ENCODE assay signal across 22 cellular contexts in the genomic region with DNA sequence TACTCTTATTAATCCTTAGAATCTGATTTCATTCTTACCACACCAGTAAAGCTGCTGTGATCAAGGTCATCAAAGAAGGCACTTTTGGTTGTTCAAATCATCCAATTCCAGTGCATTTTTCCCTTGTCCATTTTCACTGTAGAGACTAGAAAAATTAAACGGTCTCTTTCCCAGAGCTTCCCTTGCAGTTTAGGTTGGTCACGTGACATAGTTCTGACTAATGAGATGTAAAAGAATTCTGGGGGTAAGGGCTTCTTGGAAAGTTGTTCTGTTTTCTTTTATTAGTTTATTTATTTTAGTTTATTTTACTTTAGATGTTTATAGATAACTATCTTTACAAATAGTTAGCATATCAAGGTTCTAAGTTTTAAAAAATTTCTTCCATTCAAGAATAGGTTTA. TPM values are rescaled to one million over a fixed set of nuclear protein-coding genes. Genes with fewer than 3 reads are reported as not detected.
DNase-seq lines count a peak whose midpoint lies in the region; ATAC-seq, FAIRE-seq and TF ChIP-seq lines count a peak whose summit lies in the region.
"Had no signal": no experiment of that assay in that cellular context is flagged by ENCODE, and none has a peak within 500 bp of the region (broad histone marks: within the 10 kb centered on the region; RNA-seq: fewer than 3 reads in every experiment).

No MANE protein-coding gene starts in this region.

- in situ Hi-C loops in HepG2 (cut with HindIII; ENCODE audit: extremely low pct_ligation_motif_present, low pct_unique_long_range_greater_than_20kb): no loop called here
- in situ Hi-C loops in K562 (cut with MboI): no loop called here

- H3K9me1 ChIP-seq in K562 (ENCODE audit: control insufficient read depth, insufficient read depth, low read length): no peaks in the 10 kb centered on the region

- no peak for TF ChIP-seq EP300 in HepG2 (IDR thresholded peaks at IDR 0.05; ENCODE audit: low read depth in 2 of 2, low read length in 2 of 2)
- no peak for TF ChIP-seq EP300 in HepG2 (CRISPR knock-in tag; IDR thresholded peaks at IDR 0.05; ENCODE audit: borderline replicate concordance)
- no peak for TF ChIP-seq EP300 in K562 (IDR thresholded peaks at IDR 0.05; ENCODE audit: low read length)

- H3K27me3 ChIP-seq in HepG2 (ENCODE audit: control insufficient read depth in 1 of 2, insufficient read depth in 2 of 2, low read length in 2 of 2): no peaks in the 10 kb centered on the region
- H3K27me3 ChIP-seq in right lobe of liver: no peaks in the 10 kb centered on the region
- no peaks in the 10 kb centered on the region for H3K27me3 ChIP-seq in K562 (ENCODE audit: control insufficient read depth in 2 of 2, insufficient read depth in 2 of 2, low read length in 2 of 2)
- H3K27me3 ChIP-seq: BE2C, BLaER1 had no signal

- TF ChIP-seq POLR2A in HepG2 (IDR thresholded peaks at IDR 0.05; ENCODE audit: insufficient read depth in 1 of 2, low read depth in 2 of 2, low read length in 2 of 2): no peak
- TF ChIP-seq POLR2A in right lobe of liver (IDR thresholded peaks at IDR 0.05): no peak
- no peak for TF ChIP-seq POLR2A in K562 (conservative IDR thresholded peaks at IDR 0.05)

- POLR2A ChIA-PET in HepG2 (lab: Yijun Ruan, JAX): no interaction called here
- POLR2A ChIA-PET in K562 (lab: Yijun Ruan, JAX): no interaction called here

- ATAC-seq in HepG2 (no peak), right lobe of liver (no peak), K562 (no peak), HG02763 (IDR thresholded peaks at IDR 0.05; ENCODE audit: unreplicated experiment) (no peak)

- H3K4me1 ChIP-seq in HepG2 (ENCODE audit: insufficient read depth, low read length): peaks cover 7% of the 10 kb centered on the region; the same call in 1 of the 2 replicates
- no peaks in the 10 kb centered on the region for H3K4me1 ChIP-seq in right lobe of liver
- H3K4me1 ChIP-seq in K562 (replicated peaks in 1 of 2; ENCODE audit: control insufficient read depth in 2 of 2, insufficient read depth in 2 of 2, low read length in 2 of 2): no peaks in the 10 kb centered on the region
- H3K4me1 ChIP-seq: BE2C, BLaER1 had no signal

- H3K27ac ChIP-seq in HepG2 (ENCODE audit: extremely low read length, insufficient read depth, low read length) (no peak overlapping the region), right lobe of liver (no peak overlapping the region), K562 (ENCODE audit: extremely low read depth, low read depth, low read length) (no peak overlapping the region)
- H3K27ac ChIP-seq: 22Rv1, BLaER1 had no signal

- CTCF ChIA-PET in HepG2 (lab: Yijun Ruan, JAX; ENCODE audit: low intra/inter-chr PET ratio, low total read pairs): no interaction called here
- CTCF ChIA-PET in K562 (lab: Yijun Ruan, JAX; ENCODE audit: low intra/inter-chr PET ratio): no interaction called here

- H3K9me3 ChIP-seq in HepG2 (ENCODE audit: low read length) (no peaks in the 10 kb centered on the region; the same call in 1 of the 2 replicates), right lobe of liver (no peaks in the 10 kb centered on the region), K562 (replicated peaks; ENCODE audit: control insufficient read depth, insufficient read depth, low read depth, low read length) (no peaks in the 10 kb centered on the region)
- H3K9me3 ChIP-seq: BE2C had no signal

- H3K4me2 ChIP-seq in HepG2 (ENCODE audit: low read depth, low read length) (no peak overlapping the region), K562 (ENCODE audit: insufficient read depth, low read length) (no peak overlapping the region)
- H3K4me2 ChIP-seq: BLaER1 had no signal

- H3K36me3 ChIP-seq in HepG2 (replicated peaks in 1 of 2; ENCODE audit: control insufficient read depth in 1 of 2, insufficient read depth in 2 of 2, low read length in 2 of 2) (no peaks in the 10 kb centered on the region), right lobe of liver (no peaks in the 10 kb centered on the region), K562 (ENCODE audit: control insufficient read depth, insufficient read depth, low read length) (no peaks in the 10 kb centered on the region)
- H3K36me3 ChIP-seq: BE2C, BLaER1 had no signal

- no peaks in the 10 kb centered on the region for H3K79me2 ChIP-seq in HepG2 (ENCODE audit: insufficient read depth, low read length)
- no peaks in the 10 kb centered on the region for H3K79me2 ChIP-seq in K562 (ENCODE audit: control insufficient read depth, insufficient read depth, low read length)

- WGBS in HepG2 (ENCODE audit: low lambda C conversion rate): 2% methylated on average over 2 of the region's 2 CpGs
- 68% methylated on average over 2 of the region's 2 CpGs for WGBS in right lobe of liver (ENCODE audit: insufficient coverage, low coverage, low lambda C conversion rate, missing lambda C conversion rate)
- WGBS in K562 (ENCODE audit: insufficient coverage, low coverage, missing lambda C conversion rate): 0% methylated on average over 2 of the region's 2 CpGs

- H4K20me1 ChIP-seq in HepG2 (ENCODE audit: insufficient read depth, low read length): no peaks in the 10 kb centered on the region
- no peaks in the 10 kb centered on the region for H4K20me1 ChIP-seq in K562 (replicated peaks; ENCODE audit: control insufficient read depth, insufficient read depth, low read length)
- H4K20me1 ChIP-seq: BLaER1 had no signal

- BruUV-seq in HepG2 (replicated peaks; lab: Mats Ljungman, UMichigan) (no TSS peak), K562 (replicated peaks; lab: Mats Ljungman, UMichigan) (no TSS peak)

- FAIRE-seq in HepG2 (lab: Jason Lieb, UNC) (no peak), K562 (lab: Jason Lieb, UNC) (no peak)
- FAIRE-seq: G401.6, GM12892, GM18507 had no signal

- no peak overlapping the region for H2AFZ ChIP-seq in HepG2 (ENCODE audit: low read length)
- no peak overlapping the region for H2AFZ ChIP-seq in K562 (ENCODE audit: low read depth, low read length)

- intact Hi-C loops in HepG2 (cut with micrococcal nuclease; ENCODE audit: unreplicated experiment) (no loop called here), right lobe of liver (cut with DNase I) (no loop called here), K562 (cut with micrococcal nuclease) (no loop called here)

- H3K9ac ChIP-seq in HepG2 (ENCODE audit: insufficient read depth, low read depth, low read length): no peak overlapping the region
- no peak overlapping the region for H3K9ac ChIP-seq in K562 (ENCODE audit: insufficient read depth in 1 of 2, low read depth in 2 of 2, low read length in 2 of 2)
- H3K9ac ChIP-seq: BLaER1 had no signal

- no peak for TF ChIP-seq CTCF in HepG2 (CRISPR knock-in tag; IDR thresholded peaks at IDR 0.05)
- no peak for TF ChIP-seq CTCF in right lobe of liver (IDR thresholded peaks at IDR 0.05)
- TF ChIP-seq CTCF in K562 (IDR thresholded peaks at IDR 0.05 in 2 of 3, conservative IDR thresholded peaks at IDR 0.05 in 1 of 3; ENCODE audit: insufficient read depth in 2 of 3, low read depth in 1 of 3, low read length in 3 of 3): no peak

- DNase-seq in HepG2 (ENCODE audit: low spot score) (no peak), right lobe of liver (no peak), K562 (ENCODE audit: extremely low read depth in 1 of 4, low spot score in 3 of 4) (no peak), DMS 273 treated with DMSO at 0.1 percent for 48 hours (lab: John Stamatoyannopoulos, UW) (no peak)
- DNase-seq: ACHN; BE2C; C1 segment of cervical spinal cord; CD4-positive, alpha-beta memory T cell; CD4-positive, CD25-positive, alpha-beta regulatory T cell; CD8-positive, alpha-beta memory T cell; COR-L47; DMS79 treated with DMSO at 0.1 percent for 48 hours; GF-D8 had no signal

- H3K4me3 ChIP-seq in HepG2 (replicated peaks in 1 of 3; ENCODE audit: insufficient read depth in 1 of 3, low read depth in 2 of 3, low read length in 3 of 3) (no peak overlapping the region), right lobe of liver (no peak overlapping the region), K562 (no peak overlapping the region)
- H3K4me3 ChIP-seq: BLaER1 had no signal

- TF ChIP-seq RAD21 in HepG2 (CRISPR knock-in tag; IDR thresholded peaks at IDR 0.05) (no peak), K562 (CRISPR knock-in tag; conservative IDR thresholded peaks at IDR 0.05 in 1 of 2, IDR thresholded peaks at IDR 0.05 in 1 of 2) (no peak)

RNA-seq across cellular contexts. Expression of gene SYCP1, which starts 34.3 kb away (rescaled TPM):
- total RNA-seq in HepG2 (2016; rRNA removed; fragmentation: Illumina TruSeq; extraction: Trizol) (not detected in 2 replicates), right lobe of liver (not detected), K562 (2014; rRNA removed) (not detected in 2 replicates), K562 (2014; rRNA removed; fragmentation: Illumina TruSeq; extraction: Trizol) (not detected in 2 replicates), K562 (2015; rRNA removed; fragmentation: Illumina TruSeq; extraction: Trizol) (not detected in 2 replicates), K562 (2021) (not detected in 2 replicates)
- not detected in 2 replicates for total RNA-seq in HepG2 (2016; cell fraction: cytosol; rRNA removed; fragmentation: Illumina TruSeq; extraction: Trizol; ENCODE audit: low read depth)
- not detected in 2 replicates for total RNA-seq in HepG2 (2016; cell fraction: insoluble cytoplasmic fraction; rRNA removed; fragmentation: Illumina TruSeq; extraction: Trizol)
- total RNA-seq in HepG2 (2016; cell fraction: membrane; rRNA removed; fragmentation: Illumina TruSeq; extraction: Trizol): not detected in 2 replicates
- total RNA-seq in HepG2 (2016; cell fraction: nucleus; rRNA removed; fragmentation: Illumina TruSeq; extraction: Trizol): not detected in 2 replicates
- polyA plus RNA-seq in HepG2 (2011; rRNA removed) (not detected in 2 replicates), K562 (2011; rRNA removed) (not detected in 2 replicates), K562 (2014; fragmentation: Illumina TruSeq; extraction: Trizol) (not detected in 2 replicates), K562 (2014; fragmentation: Nextera tagmentation; extraction: Ambion mirVana) (not detected), K562 (2014; rRNA removed) (not detected in 2 replicates)
- not detected in 2 replicates for polyA plus RNA-seq in HepG2 (2011; cell fraction: cytosol; rRNA removed)
- not detected in 2 replicates for polyA plus RNA-seq in HepG2 (2011; cell fraction: nucleus; rRNA removed)
- polyA plus RNA-seq in HepG2 (2012): not detected in 2 replicates
- polyA plus RNA-seq in HepG2 (2016; cell fraction: cytosol; fragmentation: Illumina TruSeq; extraction: Trizol; ENCODE audit: low read depth): not detected in 2 replicates
- not detected in 2 replicates for polyA plus RNA-seq in HepG2 (2016; cell fraction: insoluble cytoplasmic fraction; fragmentation: Illumina TruSeq; extraction: Trizol; ENCODE audit: low read depth)
- polyA plus RNA-seq in HepG2 (2016; cell fraction: membrane; fragmentation: Illumina TruSeq; extraction: Trizol; ENCODE audit: low read depth): not detected in 2 replicates
- polyA plus RNA-seq in HepG2 (2016; cell fraction: nucleus; fragmentation: Illumina TruSeq; extraction: Trizol; ENCODE audit: insufficient read depth, low read depth): not detected in 2 replicates
- not detected in 2 replicates for polyA minus RNA-seq in HepG2 (2011; rRNA and poly(A)+ RNA removed; ENCODE audit: low replicate concordance)
- polyA minus RNA-seq in HepG2 (2011; cell fraction: cytosol; rRNA and poly(A)+ RNA removed): not detected in 2 replicates
- polyA minus RNA-seq in HepG2 (2011; cell fraction: nucleus; rRNA and poly(A)+ RNA removed): not detected in 2 replicates
- not detected in 2 replicates for total RNA-seq in K562 (2011; cell fraction: chromatin; rRNA removed; ENCODE audit: low replicate concordance)
- total RNA-seq in K562 (2011; cell fraction: nucleolus; rRNA removed): not detected in 2 replicates
- total RNA-seq in K562 (2011; cell fraction: nucleoplasm; rRNA removed): not detected in 2 replicates
- not detected in 2 replicates for polyA plus RNA-seq in K562 (2011; cell fraction: cytosol; rRNA removed)
- not detected in 2 replicates for polyA plus RNA-seq in K562 (2011; cell fraction: nucleus; rRNA removed)
- polyA plus RNA-seq in K562 (2012): not detected in 2 replicates
- not detected in 2 replicates for polyA minus RNA-seq in K562 (2011; rRNA and poly(A)+ RNA removed)
- not detected in 2 replicates for polyA minus RNA-seq in K562 (2011; cell fraction: cytosol; rRNA and poly(A)+ RNA removed)
- not detected in 2 replicates for polyA minus RNA-seq in K562 (2011; cell fraction: nucleus; rRNA and poly(A)+ RNA removed)
- total RNA-seq: A172; CD4-positive, alpha-beta memory T cell; CD4-positive, CD25-positive, alpha-beta regulatory T cell; CD8-positive, alpha-beta memory T cell had no signal
- polyA plus RNA-seq: AG04450; CD14-positive monocyte; CD4-positive, alpha-beta memory T cell; CD4-positive, CD25-positive, alpha-beta regulatory T cell; CD8-positive, alpha-beta memory T cell had no signal

RNA-seq across cellular contexts. Expression of gene SIKE1, which starts 39.9 kb away (rescaled TPM):
- total RNA-seq in HepG2 (2016; rRNA removed; fragmentation: Illumina TruSeq; extraction: Trizol): 58.4 and 97.5 TPM in 2 replicates
- total RNA-seq in HepG2 (2016; cell fraction: cytosol; rRNA removed; fragmentation: Illumina TruSeq; extraction: Trizol; ENCODE audit: low read depth): 19.0 and 28.0 TPM in 2 replicates
- 53.5 and 88.0 TPM in 2 replicates for total RNA-seq in HepG2 (2016; cell fraction: insoluble cytoplasmic fraction; rRNA removed; fragmentation: Illumina TruSeq; extraction: Trizol)
- 42.0 and 48.0 TPM in 2 replicates for total RNA-seq in HepG2 (2016; cell fraction: membrane; rRNA removed; fragmentation: Illumina TruSeq; extraction: Trizol)
- 30.4 and 38.9 TPM in 2 replicates for total RNA-seq in HepG2 (2016; cell fraction: nucleus; rRNA removed; fragmentation: Illumina TruSeq; extraction: Trizol)
- 33.5 and 36.5 TPM in 2 replicates for polyA plus RNA-seq in HepG2 (2011; rRNA removed)
- 28.5 and 33.7 TPM in 2 replicates for polyA plus RNA-seq in HepG2 (2011; cell fraction: cytosol; rRNA removed)
- polyA plus RNA-seq in HepG2 (2011; cell fraction: nucleus; rRNA removed): 19.4 and 21.6 TPM in 2 replicates
- 33.5 and 38.3 TPM in 2 replicates for polyA plus RNA-seq in HepG2 (2012)
- 21.0 and 30.9 TPM in 2 replicates for polyA plus RNA-seq in HepG2 (2016; cell fraction: cytosol; fragmentation: Illumina TruSeq; extraction: Trizol; ENCODE audit: low read depth)
- 48.0 and 55.9 TPM in 2 replicates for polyA plus RNA-seq in HepG2 (2016; cell fraction: insoluble cytoplasmic fraction; fragmentation: Illumina TruSeq; extraction: Trizol; ENCODE audit: low read depth)
- 16.2 and 22.6 TPM in 2 replicates for polyA plus RNA-seq in HepG2 (2016; cell fraction: membrane; fragmentation: Illumina TruSeq; extraction: Trizol; ENCODE audit: low read depth)
- polyA plus RNA-seq in HepG2 (2016; cell fraction: nucleus; fragmentation: Illumina TruSeq; extraction: Trizol; ENCODE audit: insufficient read depth, low read depth): 30.6 and 34.2 TPM in 2 replicates
- 32.6 and 42.5 TPM in 2 replicates for polyA minus RNA-seq in HepG2 (2011; rRNA and poly(A)+ RNA removed; ENCODE audit: low replicate concordance)
- polyA minus RNA-seq in HepG2 (2011; cell fraction: cytosol; rRNA and poly(A)+ RNA removed): 32.5 and 34.0 TPM in 2 replicates
- 44.3 and 53.9 TPM in 2 replicates for polyA minus RNA-seq in HepG2 (2011; cell fraction: nucleus; rRNA and poly(A)+ RNA removed)
- 10 to 100 TPM; 17.5 to 74.0 (median 21.8) TPM for total RNA-seq in right lobe of liver
- 33.9 and 50.7 TPM in 2 replicates for total RNA-seq in K562 (2011; cell fraction: chromatin; rRNA removed; ENCODE audit: low replicate concordance)
- total RNA-seq in K562 (2011; cell fraction: nucleolus; rRNA removed): 36.4 and 47.5 TPM in 2 replicates
- total RNA-seq in K562 (2011; cell fraction: nucleoplasm; rRNA removed): 41.2 and 48.9 TPM in 2 replicates
- 144 and 145 TPM in 2 replicates for total RNA-seq in K562 (2014; rRNA removed)
- 80.2 and 84.5 TPM in 2 replicates for total RNA-seq in K562 (2014; rRNA removed; fragmentation: Illumina TruSeq; extraction: Trizol)
- total RNA-seq in K562 (2015; rRNA removed; fragmentation: Illumina TruSeq; extraction: Trizol): 63.6 and 67.4 TPM in 2 replicates
- total RNA-seq in K562 (2021): 76.3 and 80.8 TPM in 2 replicates
- 91.1 and 98.0 TPM in 2 replicates for polyA plus RNA-seq in K562 (2011; rRNA removed)
- polyA plus RNA-seq in K562 (2011; cell fraction: cytosol; rRNA removed): 44.0 and 50.8 TPM in 2 replicates
- 47.8 and 51.2 TPM in 2 replicates for polyA plus RNA-seq in K562 (2011; cell fraction: nucleus; rRNA removed)
- polyA plus RNA-seq in K562 (2012): 34.4 and 70.7 TPM in 2 replicates
- polyA plus RNA-seq in K562 (2014; fragmentation: Illumina TruSeq; extraction: Trizol): 45.9 and 56.3 TPM in 2 replicates
- polyA plus RNA-seq in K562 (2014; fragmentation: Nextera tagmentation; extraction: Ambion mirVana): 10 to 100 TPM; 21.8 to 31.4 TPM
- 103 TPM in 2 replicates for polyA plus RNA-seq in K562 (2014; rRNA removed)
- 112 and 117 TPM in 2 replicates for polyA minus RNA-seq in K562 (2011; rRNA and poly(A)+ RNA removed)
- polyA minus RNA-seq in K562 (2011; cell fraction: cytosol; rRNA and poly(A)+ RNA removed): 33.7 and 49.5 TPM in 2 replicates
- polyA minus RNA-seq in K562 (2011; cell fraction: nucleus; rRNA and poly(A)+ RNA removed): 52.5 and 60.4 TPM in 2 replicates

Comparison
In these comparisons a context has a peak if more than half of its experiments do, and no peak if none do; other contexts are left out.
1. Of the 241 proteins assayed by ChIP-seq in both HepG2 and K562: peak only in HepG2: none; only in K562: TFE3; in both: RAD51; in neither: 237; mixed calls (peak in some experiments, not most) for 2.